Comparison of ENCODE assay signal across 8 cellular contexts in genomic region chr12:50167026-50167742, GRCh38. TPM values are rescaled to one million over a fixed set of nuclear protein-coding genes. Genes with fewer than 3 reads are reported as not detected.
A peak's percentile ranks its signal among the peaks of the same experiment; 100 is the strongest.
DNase-seq lines count a peak whose midpoint lies in the region; ATAC-seq and TF ChIP-seq lines count a peak whose summit lies in the region.

Gene CERS5 (minus strand): TSS chr12:50167369. CDS start chr12:50167297, 72 bp downstream.

- CTCF ChIA-PET in BJ (lab: Yijun Ruan, JAX), result interaction anchor here (0.7 to 3.2 kb wide), 9 partner anchors 9 to 147 kb away, joined by 3 to 25 read pairs (median 3); partner anchors contain the start of genes COX14, LIMA1 and SMARCD1

- no peaks in the 10 kb centered on the region for H3K27me3 Mint-ChIP-seq in activated CD4-positive, alpha-beta T cell treated with anti-CD3 and anti-CD28 coated beads, Interleukin-2, amount 10 ng/mL, durations not matched to agents 24 days and 14 days

- ATAC-seq in GM19324 (IDR thresholded peaks at IDR 0.05; ENCODE audit: low FRiP score, unreplicated experiment) (peak; percentile 98), HG03469 (IDR thresholded peaks at IDR 0.05; ENCODE audit: unreplicated experiment) (peak; percentile 87), left colon (peak; percentile 96)

- TF ChIP-seq CTCF in BJ (IDR thresholded peaks at IDR 0.05; ENCODE audit: insufficient read depth, low read depth, low read length), result no peak
- no peak for TF ChIP-seq CTCF in coronary artery (IDR thresholded peaks at IDR 0.05)

- no peaks in the 10 kb centered on the region for H3K9me3 Mint-ChIP-seq in activated CD4-positive, alpha-beta T cell treated with anti-CD3 and anti-CD28 coated beads, Interleukin-2, amount 10 ng/mL, durations not matched to agents 24 days and 14 days

- peaks cover 33% of the 10 kb centered on the region for H3K4me1 Mint-ChIP-seq in activated CD4-positive, alpha-beta T cell treated with anti-CD3 and anti-CD28 coated beads, Interleukin-2, amount 10 ng/mL, durations not matched to agents 24 days and 14 days

- H3K4me3 Mint-ChIP-seq in activated CD4-positive, alpha-beta T cell treated with anti-CD3 and anti-CD28 coated beads, Interleukin-2, amount 10 ng/mL, durations not matched to agents 24 days and 14 days, result peak within 1 kb of the TSS; percentile 86

- DNase-seq in BJ (ENCODE audit: low read depth) (peak; percentile 94), NCI-H526 treated with DMSO at 0.1 percent for 48 hours (lab: John Stamatoyannopoulos, UW) (peak; percentile 96), coronary artery (ENCODE audit: low spot score) (peak; percentile 99), left colon (peak; percentile 97 to 99)
- DNase-seq in activated CD4-positive, alpha-beta T cell treated with anti-CD3 and anti-CD28 coated beads, Interleukin-2, amount 10 ng/mL, durations not matched to agents 24 days and 14 days, result peak; percentile 100
- DNase-seq in stimulated activated CD4-positive, alpha-beta T cell treated with anti-CD3 and anti-CD28 coated beads, Interleukin-1b, Interleukin-23, amount 100 ng/mL, for 48 hours, result peak; percentile 99

- H3K36me3 Mint-ChIP-seq in activated CD4-positive, alpha-beta T cell treated with anti-CD3 and anti-CD28 coated beads, Interleukin-2, amount 10 ng/mL, durations not matched to agents 24 days and 14 days (ENCODE audit: low read depth), result peaks cover 10% of the 10 kb centered on the region

- peak within 1 kb of the TSS; percentile 95 for H3K27ac Mint-ChIP-seq in activated CD4-positive, alpha-beta T cell treated with anti-CD3 and anti-CD28 coated beads, Interleukin-2, amount 10 ng/mL, durations not matched to agents 24 days and 14 days

- H3K4me3 ChIP-seq in BJ (ENCODE audit: low read depth, low read length) (peak within 1 kb of the TSS; percentile 59), coronary artery (peak within 1 kb of the TSS; percentile 97)

- intact Hi-C loops in activated CD4-positive, alpha-beta T cell treated with anti-CD3 and anti-CD28 coated beads, Interleukin-2, amount 10 ng/mL, durations not matched to agents 24 days and 14 days (cut with micrococcal nuclease), result loop anchor here (1.0 to 5.0 kb wide), 4 partner anchors 20 to 235 kb away; partner anchors contain the start of genes LARP4 and SMARCD1
- intact Hi-C loops in left colon (cut with DNase I, micrococcal nuclease), result no loop called here

- POLR2A ChIA-PET in BJ (lab: Charles Lee), result interaction anchor here (0.5 to 0.7 kb wide), 4 partner anchors 30 to 1285 kb away, joined by 3 to 17 read pairs (median 6); no protein-coding TSS in a partner anchor

- peak within 1 kb of the TSS; percentile 97 for H3K27ac ChIP-seq in coronary artery

- no peaks in the 10 kb centered on the region for H3K27me3 ChIP-seq in BJ (ENCODE audit: control insufficient read depth, insufficient read depth, low read length)

- no peaks in the 10 kb centered on the region for H3K36me3 ChIP-seq in BJ (ENCODE audit: control insufficient read depth, insufficient read depth, low read length)

RNA-seq across cellular contexts. Expression of gene CERS5, which starts in this region (rescaled TPM):
- 68.0 and 100 TPM in 2 replicates for polyA plus RNA-seq in BJ (2011; rRNA removed)
- 45.5 and 65.3 TPM in 2 replicates for polyA minus RNA-seq in BJ (2011; rRNA and poly(A)+ RNA removed)
- total RNA-seq in activated CD4-positive, alpha-beta T cell treated with anti-CD3 and anti-CD28 coated beads, Interleukin-2, amount 10 ng/mL, durations not matched to agents 24 days and 14 days, result 62.6 and 66.5 TPM in 2 replicates
- 10 to 100 TPM; 19.7 to 24.8 TPM for total RNA-seq in left colon

Comparison
In these comparisons a context has a peak if more than half of its experiments do, and no peak if none do; other contexts are left out.
1. Peak in every context shown above with its lines: DNase-seq, ATAC-seq, H3K4me3 ChIP-seq and H3K27ac ChIP-seq.